8 cellular contexts compared by ENCODE assay signal in genomic region chr7:126803060-126803665, GRCh38.
DNase-seq lines count a peak whose midpoint lies in the region; ATAC-seq lines count a peak whose summit lies in the region.

No MANE protein-coding gene starts in this region.

- H3K36me3 Mint-ChIP-seq in activated CD4-positive, alpha-beta T cell treated with anti-CD3 and anti-CD28 coated beads for 36 hours (ENCODE audit: low read depth), result no peaks in the 10 kb centered on the region
- no peaks in the 10 kb centered on the region for H3K36me3 Mint-ChIP-seq in activated naive CD4-positive, alpha-beta T cell treated with anti-CD3 and anti-CD28 coated beads, Interleukin-2, amount 10 ng/mL, durations not matched to agents 7 days and 5 days

- DNase-seq in activated CD4-positive, alpha-beta T cell treated with anti-CD3 and anti-CD28 coated beads for 36 hours, result peak; percentile 54
- no peak for DNase-seq in activated CD4-positive, alpha-beta T cell treated with anti-CD3 and anti-CD28 coated beads for 1 hour
- DNase-seq in NCI-H526 treated with DMSO at 0.1 percent for 48 hours (lab: John Stamatoyannopoulos, UW), result peak; percentile 65
- peak; percentile 55 for DNase-seq in activated naive CD4-positive, alpha-beta T cell treated with anti-CD3 and anti-CD28 coated beads, Interleukin-2, amount 10 ng/mL, durations not matched to agents 7 days and 5 days
- DNase-seq in hepatic stellate cell (ENCODE audit: low spot score), result peak; percentile 25
- DNase-seq in stimulated activated CD4-positive, alpha-beta T cell treated with anti-CD3 and anti-CD28 coated beads, Interleukin-1b, Interleukin-23, amount 100 ng/mL, for 24 hours (ENCODE audit: low read depth in 4 of 4, low spot score in 1 of 4), result peak; percentile 3 to 10 (median 8)

- intact Hi-C loops in activated CD4-positive, alpha-beta T cell treated with anti-CD3 and anti-CD28 coated beads for 36 hours (cut with DNase I, micrococcal nuclease), result loop anchor here (1.0 to 5.0 kb wide), 8 partner anchors 97 to 712 kb away; partner anchors contain the start of gene GRM8 (in 1 of the 2)

- H3K4me1 Mint-ChIP-seq in activated CD4-positive, alpha-beta T cell treated with anti-CD3 and anti-CD28 coated beads for 36 hours, result no peaks in the 10 kb centered on the region
- no peaks in the 10 kb centered on the region for H3K4me1 Mint-ChIP-seq in activated naive CD4-positive, alpha-beta T cell treated with anti-CD3 and anti-CD28 coated beads, Interleukin-2, amount 10 ng/mL, durations not matched to agents 7 days and 5 days

- CTCF ChIA-PET in activated CD4-positive, alpha-beta T cell treated with anti-CD3 and anti-CD28 coated beads for 36 hours (lab: Charles Lee), result interaction anchor here (0.7 to 1.6 kb wide), 10 partner anchors 97 to 696 kb away, joined by 3 to 8 read pairs (median 3); no protein-coding TSS in a partner anchor
- CTCF ChIA-PET in activated naive CD4-positive, alpha-beta T cell treated with anti-CD3 and anti-CD28 coated beads, Interleukin-2, amount 10 ng/mL, durations not matched to agents 7 days and 5 days (lab: Charles Lee), result interaction anchor here (0.6 to 1.4 kb wide), 6 partner anchors 20 to 451 kb away, joined by 3 to 4 read pairs (median 3); no protein-coding TSS in a partner anchor

- no peak overlapping the region for H3K4me3 Mint-ChIP-seq in activated CD4-positive, alpha-beta T cell treated with anti-CD3 and anti-CD28 coated beads for 36 hours
- H3K4me3 Mint-ChIP-seq in activated naive CD4-positive, alpha-beta T cell treated with anti-CD3 and anti-CD28 coated beads, Interleukin-2, amount 10 ng/mL, durations not matched to agents 7 days and 5 days, result no peak overlapping the region

- POLR2A ChIA-PET in activated CD4-positive, alpha-beta T cell treated with anti-CD3 and anti-CD28 coated beads for 36 hours (lab: Charles Lee), result no interaction called here

- no peak overlapping the region for H3K27ac Mint-ChIP-seq in activated CD4-positive, alpha-beta T cell treated with anti-CD3 and anti-CD28 coated beads for 36 hours
- H3K27ac Mint-ChIP-seq in activated naive CD4-positive, alpha-beta T cell treated with anti-CD3 and anti-CD28 coated beads, Interleukin-2, amount 10 ng/mL, durations not matched to agents 7 days and 5 days, result no peak overlapping the region

- H3K27me3 Mint-ChIP-seq in activated CD4-positive, alpha-beta T cell treated with anti-CD3 and anti-CD28 coated beads for 36 hours, result peaks cover 7% of the 10 kb centered on the region
- H3K27me3 Mint-ChIP-seq in activated naive CD4-positive, alpha-beta T cell treated with anti-CD3 and anti-CD28 coated beads, Interleukin-2, amount 10 ng/mL, durations not matched to agents 7 days and 5 days, result no peaks in the 10 kb centered on the region

- ATAC-seq in activated CD4-positive, alpha-beta T cell treated with anti-CD3 and anti-CD28 coated beads for 36 hours, result peak; percentile 66
- ATAC-seq in GM21423 (IDR thresholded peaks at IDR 0.05; ENCODE audit: unreplicated experiment) (peak; percentile 84), HG03558 (IDR thresholded peaks at IDR 0.05; ENCODE audit: extremely low read depth, unreplicated experiment) (peak; percentile 87)

- no peaks in the 10 kb centered on the region for H3K9me3 Mint-ChIP-seq in activated CD4-positive, alpha-beta T cell treated with anti-CD3 and anti-CD28 coated beads for 36 hours (ENCODE audit: low read depth)
- H3K9me3 Mint-ChIP-seq in activated naive CD4-positive, alpha-beta T cell treated with anti-CD3 and anti-CD28 coated beads, Interleukin-2, amount 10 ng/mL, durations not matched to agents 7 days and 5 days, result peaks cover 2% of the 10 kb centered on the region
